In the genomic region with DNA sequence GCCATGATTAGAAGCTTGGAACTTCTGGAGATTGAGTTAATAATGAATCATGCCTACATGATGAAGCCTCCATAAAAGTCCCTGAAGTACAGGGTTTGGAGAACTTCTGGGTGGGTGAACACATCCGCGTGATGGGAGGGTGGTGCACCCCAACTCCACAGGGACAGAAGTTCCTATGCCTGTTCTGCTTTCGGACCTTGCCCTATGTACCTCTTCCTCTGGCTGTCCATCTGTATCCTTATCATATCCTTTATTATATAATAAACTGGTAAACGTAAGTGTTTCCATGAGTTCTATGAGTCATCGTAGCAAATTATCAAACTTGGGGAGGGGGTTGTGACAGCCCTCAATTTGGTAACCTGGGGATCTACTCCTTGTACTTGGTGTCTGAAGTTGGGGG, we compare ENCODE assay signal across 24 cellular contexts.
DNase-seq lines count a peak whose midpoint lies in the region; ATAC-seq, FAIRE-seq and TF ChIP-seq lines count a peak whose summit lies in the region.
"Had no signal": no experiment of that assay in that cellular context is flagged by ENCODE, and none has a peak within 500 bp of the region (broad histone marks: within the 10 kb centered on the region; RNA-seq: fewer than 3 reads in every experiment).

No MANE protein-coding gene starts in this region.

- CTCF ChIA-PET in A549 (lab: Yijun Ruan, JAX) (interaction anchor here (0.6 to 5.7 kb wide), 6 partner anchors 23 to 819 kb away, joined by 3 to 59 read pairs (median 8); no protein-coding TSS in a partner anchor), K562 (lab: Yijun Ruan, JAX; ENCODE audit: low intra/inter-chr PET ratio) (no interaction called here), HepG2 (lab: Yijun Ruan, JAX; ENCODE audit: low intra/inter-chr PET ratio, low total read pairs) (no interaction called here)

- WGBS in A549 (ENCODE audit: missing lambda C conversion rate), result 90% methylated on average over 5 of the region's 5 CpGs
- 12% methylated on average over 5 of the region's 5 CpGs for WGBS in K562 (ENCODE audit: insufficient coverage, low coverage, missing lambda C conversion rate)
- 19 to 63% (median 52%) methylated on average over 5 of the region's 5 CpGs for WGBS in small intestine, 3 donors
- 91 to 93% (median 92%) methylated on average over 5 of the region's 5 CpGs for WGBS in ovary, 3 donors
- WGBS in HepG2 (ENCODE audit: low lambda C conversion rate), result 80% methylated on average over 5 of the region's 5 CpGs

- H3K27ac ChIP-seq in A549, result peak overlapping the region in 1 of 2 experiments; percentile 45; a peak in 2 of 6 replicates
- no peak overlapping the region for H3K27ac ChIP-seq in K562 (ENCODE audit: extremely low read depth, low read depth, low read length)
- H3K27ac ChIP-seq in small intestine (ENCODE audit: low read depth in 1 of 2, low read length in 1 of 2), result no peak overlapping the region
- H3K27ac ChIP-seq in ovary, result no peak overlapping the region
- H3K27ac ChIP-seq in HepG2 (ENCODE audit: extremely low read length, insufficient read depth, low read length), result no peak overlapping the region
- H3K27ac ChIP-seq: 22Rv1; BLaER1 treated with 17β-estradiol and CSF1 and Interleukin-3, amounts not matched to agents 10 nM and 100 nM had no signal

- intact Hi-C loops in K562 (cut with micrococcal nuclease), result loop anchor here (5.0 kb wide), 4 partner anchors 43 to 608 kb away; no protein-coding TSS in a partner anchor
- intact Hi-C loops in left colon (cut with DNase I, micrococcal nuclease), result no loop called here
- intact Hi-C loops in ovary (cut with DNase I), result loop anchor here in 1 of 4 donors (5.0 kb wide), 1 partner anchor 38 kb away; no protein-coding TSS in a partner anchor
- intact Hi-C loops in HepG2 (cut with micrococcal nuclease; ENCODE audit: unreplicated experiment), result loop anchor here (5.0 kb wide), 1 partner anchor 183 kb away; no protein-coding TSS in a partner anchor

- ATAC-seq in A549 (no peak), K562 (no peak), left colon (peak; percentile 48), HepG2 (no peak)

- H3K9me1 ChIP-seq in K562 (ENCODE audit: control insufficient read depth, insufficient read depth, low read length), result no peaks in the 10 kb centered on the region

- no peaks in the 10 kb centered on the region for H3K36me3 ChIP-seq in K562 (ENCODE audit: control insufficient read depth, insufficient read depth, low read length)
- no peaks in the 10 kb centered on the region for H3K36me3 ChIP-seq in small intestine (ENCODE audit: control insufficient read depth in 2 of 2, insufficient read depth in 2 of 2, low read length in 2 of 2)
- no peaks in the 10 kb centered on the region for H3K36me3 ChIP-seq in ovary
- H3K36me3 ChIP-seq in HepG2 (replicated peaks in 1 of 2; ENCODE audit: control insufficient read depth in 1 of 2, insufficient read depth in 2 of 2, low read length in 2 of 2), result no peaks in the 10 kb centered on the region
- H3K36me3 ChIP-seq: BE2C; BLaER1 treated with 17β-estradiol and CSF1 and Interleukin-3, amounts not matched to agents 10 nM and 100 nM had no signal

- H4K20me1 ChIP-seq in K562 (replicated peaks; ENCODE audit: control insufficient read depth, insufficient read depth, low read length), result no peaks in the 10 kb centered on the region
- no peaks in the 10 kb centered on the region for H4K20me1 ChIP-seq in HepG2 (ENCODE audit: insufficient read depth, low read length)
- H4K20me1 ChIP-seq: BLaER1 treated with 17β-estradiol and CSF1 and Interleukin-3, amounts not matched to agents 10 nM and 100 nM had no signal

- POLR2A ChIA-PET in A549 (lab: Yijun Ruan, JAX), result interaction anchor here (2.7 kb wide), 1 partner anchor 61 kb away, joined by 30 read pairs; a partner anchor contains a TSS
- POLR2A ChIA-PET in K562 (lab: Yijun Ruan, JAX), result no interaction called here
- POLR2A ChIA-PET in HepG2 (lab: Yijun Ruan, JAX), result no interaction called here

- H3K4me2 ChIP-seq in A549 (no peak overlapping the region), K562 (ENCODE audit: insufficient read depth, low read length) (no peak overlapping the region), HepG2 (ENCODE audit: low read depth, low read length) (no peak overlapping the region)
- H3K4me2 ChIP-seq: BLaER1 treated with 17β-estradiol and CSF1 and Interleukin-3, amounts not matched to agents 10 nM and 100 nM had no signal

- H3K79me2 ChIP-seq in K562 (ENCODE audit: control insufficient read depth, insufficient read depth, low read length), result no peaks in the 10 kb centered on the region
- H3K79me2 ChIP-seq in HepG2 (ENCODE audit: insufficient read depth, low read length), result no peaks in the 10 kb centered on the region

- FAIRE-seq in A549 (lab: Jason Lieb, UNC), result no peak
- FAIRE-seq in K562 (lab: Jason Lieb, UNC), result no peak
- no peak for FAIRE-seq in small intestine (lab: Jason Lieb, UNC)
- no peak for FAIRE-seq in HepG2 (lab: Jason Lieb, UNC)
- FAIRE-seq: D721Med, GM12891, GM18507 had no signal

- TF ChIP-seq EP300 in A549 (IDR thresholded peaks at IDR 0.05), result no peak
- no peak for TF ChIP-seq EP300 in K562 (IDR thresholded peaks at IDR 0.05; ENCODE audit: low read length)
- TF ChIP-seq EP300 in ovary (IDR thresholded peaks at IDR 0.05), result no peak
- no peak for TF ChIP-seq EP300 in HepG2 (IDR thresholded peaks at IDR 0.05; ENCODE audit: low read depth in 2 of 2, low read length in 2 of 2)
- no peak for TF ChIP-seq EP300 in HepG2 (CRISPR knock-in tag; IDR thresholded peaks at IDR 0.05; ENCODE audit: borderline replicate concordance)

- no peak for TF ChIP-seq RAD21 in A549 (conservative IDR thresholded peaks at IDR 0.05 in 1 of 2, IDR thresholded peaks at IDR 0.05 in 1 of 2)
- TF ChIP-seq RAD21 in K562 (CRISPR knock-in tag; conservative IDR thresholded peaks at IDR 0.05 in 1 of 2, IDR thresholded peaks at IDR 0.05 in 1 of 2), result no peak
- no peak for TF ChIP-seq RAD21 in HepG2 (CRISPR knock-in tag; IDR thresholded peaks at IDR 0.05)

- H3K4me1 ChIP-seq in A549, result peaks cover 15% of the 10 kb centered on the region
- H3K4me1 ChIP-seq in K562 (replicated peaks in 1 of 2; ENCODE audit: control insufficient read depth in 2 of 2, insufficient read depth in 2 of 2, low read length in 2 of 2), result peaks cover 3 to 4% of the 10 kb centered on the region in 2 experiments; a peak in 3 of 5 replicates
- no peaks in the 10 kb centered on the region for H3K4me1 ChIP-seq in small intestine (ENCODE audit: control insufficient read depth in 2 of 2, insufficient read depth in 1 of 2, low read depth in 1 of 2, low read length in 1 of 2)
- peaks cover 4% of the 10 kb centered on the region for H3K4me1 ChIP-seq in ovary (ENCODE audit: insufficient read depth)
- peaks cover 15% of the 10 kb centered on the region for H3K4me1 ChIP-seq in HepG2 (ENCODE audit: insufficient read depth, low read length)

- in situ Hi-C loops in K562 (cut with MboI), result no loop called here
- in situ Hi-C loops in HepG2 (cut with HindIII; ENCODE audit: extremely low pct_ligation_motif_present, low pct_unique_long_range_greater_than_20kb), result loop anchor here (5.0 kb wide), 1 partner anchor 58 kb away; a partner anchor contains a TSS

- H3K27me3 ChIP-seq in K562 (ENCODE audit: control insufficient read depth in 2 of 2, insufficient read depth in 2 of 2, low read length in 2 of 2) (peaks cover 0 to 4% of the 10 kb centered on the region in 2 experiments; a peak in 1 of 5 replicates), small intestine (ENCODE audit: control insufficient read depth in 2 of 2, insufficient read depth in 2 of 2, low read length in 2 of 2) (no peaks in the 10 kb centered on the region), ovary (no peaks in the 10 kb centered on the region), HepG2 (ENCODE audit: control insufficient read depth in 1 of 2, insufficient read depth in 2 of 2, low read length in 2 of 2) (no peaks in the 10 kb centered on the region)
- H3K27me3 ChIP-seq: BE2C; BLaER1 treated with 17β-estradiol and CSF1 and Interleukin-3, amounts not matched to agents 10 nM and 100 nM had no signal

- H2AFZ ChIP-seq in K562 (ENCODE audit: low read depth, low read length) (no peak overlapping the region), HepG2 (ENCODE audit: low read length) (no peak overlapping the region)

- no TSS peak for BruUV-seq in K562 (replicated peaks; lab: Mats Ljungman, UMichigan)
- no TSS peak for BruUV-seq in HepG2 (replicated peaks; lab: Mats Ljungman, UMichigan)

- no peaks in the 10 kb centered on the region; the same call in 2 of the 3 replicates for H3K9me3 ChIP-seq in A549
- H3K9me3 ChIP-seq in K562 (replicated peaks; ENCODE audit: control insufficient read depth, insufficient read depth, low read depth, low read length), result no peaks in the 10 kb centered on the region
- no peaks in the 10 kb centered on the region for H3K9me3 ChIP-seq in small intestine (ENCODE audit: control insufficient read depth, low read depth)
- H3K9me3 ChIP-seq in ovary, result no peaks in the 10 kb centered on the region
- H3K9me3 ChIP-seq in HepG2 (ENCODE audit: low read length), result no peaks in the 10 kb centered on the region
- H3K9me3 ChIP-seq: BE2C had no signal

- no peak overlapping the region for H3K9ac ChIP-seq in K562 (ENCODE audit: insufficient read depth in 1 of 2, low read depth in 2 of 2, low read length in 2 of 2)
- no peak overlapping the region for H3K9ac ChIP-seq in HepG2 (ENCODE audit: insufficient read depth, low read depth, low read length)
- H3K9ac ChIP-seq: BLaER1 treated with 17β-estradiol and CSF1 and Interleukin-3, amounts not matched to agents 10 nM and 100 nM had no signal

- DNase-seq in A549 (ENCODE audit: low read depth in 1 of 2, low spot score in 1 of 2) (no peak), K562 (ENCODE audit: extremely low read depth in 1 of 4, low spot score in 3 of 4) (no peak), left colon (no peak), small intestine (peak; percentile 58), ovary (no peak), HepG2 (ENCODE audit: low spot score) (no peak), NCI-H1417 (lab: John Stamatoyannopoulos, UW) (no peak)
- DNase-seq: ACHN; AML-193; BE2C; CD4-positive, alpha-beta T cell; CD8-positive, alpha-beta memory T cell; DMS 273 treated with DMSO at 0.1 percent for 48 hours; DMS79; EL; GF-D8; GOT3; H7; HCEC 1CT had no signal

- TF ChIP-seq POLR2A in A549 (IDR thresholded peaks at IDR 0.05; ENCODE audit: low read length) (no peak), K562 (conservative IDR thresholded peaks at IDR 0.05) (no peak), ovary (IDR thresholded peaks at IDR 0.05) (no peak), HepG2 (IDR thresholded peaks at IDR 0.05; ENCODE audit: insufficient read depth in 1 of 2, low read depth in 2 of 2, low read length in 2 of 2) (no peak)

- TF ChIP-seq CTCF in A549 (IDR thresholded peaks at IDR 0.05) (no peak), K562 (IDR thresholded peaks at IDR 0.05 in 2 of 3, conservative IDR thresholded peaks at IDR 0.05 in 1 of 3; ENCODE audit: insufficient read depth in 2 of 3, low read depth in 1 of 3, low read length in 3 of 3) (no peak), ovary (IDR thresholded peaks at IDR 0.05) (no peak), HepG2 (CRISPR knock-in tag; IDR thresholded peaks at IDR 0.05) (no peak)

- H3K4me3 ChIP-seq in A549, result no peak overlapping the region
- H3K4me3 ChIP-seq in K562, result no peak overlapping the region
- H3K4me3 ChIP-seq in small intestine (ENCODE audit: low read depth in 1 of 2, low read length in 2 of 2), result no peak overlapping the region
- no peak overlapping the region for H3K4me3 ChIP-seq in ovary
- H3K4me3 ChIP-seq in HepG2 (replicated peaks in 1 of 3; ENCODE audit: insufficient read depth in 1 of 3, low read depth in 2 of 3, low read length in 3 of 3), result no peak overlapping the region
- H3K4me3 ChIP-seq: BLaER1 treated with 17β-estradiol and CSF1 and Interleukin-3, amounts not matched to agents 10 nM and 100 nM had no signal

Comparison
In these comparisons a context has a peak if more than half of its experiments do, and no peak if none do; other contexts are left out.
1. intact Hi-C loops: an anchor here in K562 (5.0 kb wide) and HepG2 (5.0 kb wide); none called in left colon.